20 cellular contexts compared by ENCODE assay signal in the genomic region with DNA sequence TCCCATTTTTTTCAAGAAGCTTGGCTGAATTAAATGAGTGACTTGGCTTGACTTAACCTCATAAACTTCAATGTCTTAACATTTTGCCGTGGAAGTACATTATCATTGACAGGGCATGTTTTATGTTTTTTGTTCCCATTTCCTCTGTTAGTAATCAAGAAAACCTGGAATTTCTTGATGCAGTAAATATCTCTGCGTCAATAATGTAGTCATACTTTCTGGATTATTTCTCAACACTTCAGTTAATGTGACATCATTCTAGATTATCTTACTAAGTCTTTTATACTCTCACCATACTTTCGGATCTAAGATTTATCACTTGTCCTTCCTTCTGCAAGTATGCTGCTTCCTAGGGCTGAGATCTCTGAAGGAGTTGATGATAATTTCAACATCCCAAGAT. TPM values are rescaled to one million over a fixed set of nuclear protein-coding genes. Genes with fewer than 3 reads are reported as not detected.
DNase-seq lines count a peak whose midpoint lies in the region; ATAC-seq and TF ChIP-seq lines count a peak whose summit lies in the region.
"Had no signal": no experiment of that assay in that cellular context is flagged by ENCODE, and none has a peak within 500 bp of the region (broad histone marks: within the 10 kb centered on the region; RNA-seq: fewer than 3 reads in every experiment).

No MANE protein-coding gene starts in this region.

- H2BK120ac ChIP-seq in mesendoderm (ENCODE audit: low read depth, low read length) = no peak overlapping the region

- 63 to 64% methylated on average over 3 of the region's 3 CpGs for WGBS in heart right ventricle, 2 donors
- WGBS in mesendoderm (ENCODE audit: extremely low coverage, insufficient coverage, low lambda C conversion rate) = no CpG with 5 or more reads among the region's 3 CpGs

- H3K4me2 ChIP-seq in mesendoderm (ENCODE audit: low read length) = no peak overlapping the region
- H3K4me2 ChIP-seq: BLaER1 had no signal

- H3K27ac ChIP-seq in heart right ventricle (peak overlapping the region in 2 of 10 donors; percentile 2 to 23), rectal smooth muscle tissue (ENCODE audit: low read depth, low read length) (peak overlapping the region; percentile 21), mesendoderm (ENCODE audit: low read depth, low read length) (no peak overlapping the region)
- H3K27ac ChIP-seq: BLaER1 had no signal

- no peak for TF ChIP-seq CTCF in heart right ventricle (IDR thresholded peaks at IDR 0.05)
- TF ChIP-seq CTCF in fibroblast of pulmonary artery (IDR thresholded peaks at IDR 0.05; ENCODE audit: low read length, missing control alignments) = no peak

- H2BK5ac ChIP-seq in mesendoderm (ENCODE audit: low read length) = no peak overlapping the region

- H2BK15ac ChIP-seq in mesendoderm (replicated peaks; ENCODE audit: low read depth) = no peak overlapping the region

- no peak overlapping the region for H3K23ac ChIP-seq in mesendoderm (ENCODE audit: low read length)

- H3K56ac ChIP-seq in mesendoderm (ENCODE audit: low read length) = no peak overlapping the region

- no peak for DNase-seq in Right ventricle myocardium inferior (ENCODE audit: missing footprints)
- no peak for DNase-seq in heart right ventricle
- DNase-seq in fibroblast of pulmonary artery (ENCODE audit: low read depth) = peak; percentile 17
- no peak for DNase-seq in AG20443 (ENCODE audit: low spot score)
- no peak for DNase-seq in mesendoderm
- DNase-seq in amygdala (lab: John Stamatoyannopoulos, UW) = no peak
- DNase-seq: 8988T; CD4-positive, CD25-positive, alpha-beta regulatory T cell; Kasumi-1; MV-4-11; NCI-H1105; NCI-H1436 treated with DMSO at 0.1 percent for 48 hours; NCI-H187 treated with DMSO at 0.1 percent for 48 hours; NCI-H524; NCI-H748 treated with DMSO at 0.1 percent for 48 hours had no signal

- no peaks in the 10 kb centered on the region for H3K79me1 ChIP-seq in mesendoderm (ENCODE audit: low read length)

- H4K5ac ChIP-seq in mesendoderm (ENCODE audit: low read length) = no peak overlapping the region

- H3K18ac ChIP-seq in mesendoderm (ENCODE audit: low read length) = no peak overlapping the region

- intact Hi-C loops in Right ventricle myocardium inferior (cut with DNase I) = no loop called here
- intact Hi-C loops in heart right ventricle (cut with DNase I) = no loop called here

- no peak overlapping the region for H3K4ac ChIP-seq in mesendoderm (ENCODE audit: low read depth, low read length)

- H3K36me3 ChIP-seq in heart right ventricle (no peaks in the 10 kb centered on the region), rectal smooth muscle tissue (ENCODE audit: control insufficient read depth, insufficient read depth, low read length) (no peaks in the 10 kb centered on the region), mesendoderm (ENCODE audit: control insufficient read depth, insufficient read depth, low read length) (no peaks in the 10 kb centered on the region)
- H3K36me3 ChIP-seq: BLaER1 had no signal

- ATAC-seq in Right ventricle myocardium inferior (peak; percentile 31), heart right ventricle (no peak), GM18517 (IDR thresholded peaks at IDR 0.05; ENCODE audit: unreplicated experiment) (no peak)
- ATAC-seq: K562 had no signal

- no peak overlapping the region for H4K8ac ChIP-seq in mesendoderm (ENCODE audit: low read depth, low read length)

- H2AK5ac ChIP-seq in mesendoderm (ENCODE audit: low read length) = no peak overlapping the region

- H3K27me3 ChIP-seq in heart right ventricle = no peaks in the 10 kb centered on the region
- no peaks in the 10 kb centered on the region for H3K27me3 ChIP-seq in rectal smooth muscle tissue (ENCODE audit: control insufficient read depth, insufficient read depth, low read length)
- H3K27me3 ChIP-seq in mesendoderm (ENCODE audit: insufficient read depth, low read length, poor library complexity) = no peaks in the 10 kb centered on the region
- H3K27me3 ChIP-seq: BLaER1 had no signal

- H3K79me2 ChIP-seq in mesendoderm (ENCODE audit: control insufficient read depth, insufficient read depth, low read length) = no peaks in the 10 kb centered on the region

- no peak overlapping the region for H3K9ac ChIP-seq in rectal smooth muscle tissue (ENCODE audit: low read length)
- H3K9ac ChIP-seq in mesendoderm (ENCODE audit: low read length) = no peak overlapping the region
- H3K9ac ChIP-seq: BLaER1 had no signal

- H3K4me1 ChIP-seq in heart right ventricle = peaks cover 0 to 16% (median 0%) of the 10 kb centered on the region in 9 donors
- H3K4me1 ChIP-seq in rectal smooth muscle tissue (ENCODE audit: control insufficient read depth, insufficient read depth, low read length) = peaks cover 8% of the 10 kb centered on the region
- peaks cover 2% of the 10 kb centered on the region for H3K4me1 ChIP-seq in mesendoderm (ENCODE audit: control insufficient read depth, low read depth, low read length)
- H3K4me1 ChIP-seq: BLaER1 had no signal

- H3K9me3 ChIP-seq in heart right ventricle = no peaks in the 10 kb centered on the region
- H3K9me3 ChIP-seq: BLaER1 had no signal

- H3K4me3 ChIP-seq in heart right ventricle = no peak overlapping the region
- no peak overlapping the region for H3K4me3 ChIP-seq in fibroblast of pulmonary artery (replicated peaks; ENCODE audit: low read depth, low read length)
- H3K4me3 ChIP-seq in rectal smooth muscle tissue (ENCODE audit: low read length) = no peak overlapping the region
- no peak overlapping the region for H3K4me3 ChIP-seq in mesendoderm (ENCODE audit: low read length)
- H3K4me3 ChIP-seq: BLaER1, K562 had no signal

RNA-seq across cellular contexts. Expression of gene PGR, which starts 58.6 kb away (rescaled TPM):
- 6.6 TPM for total RNA-seq in Right ventricle myocardium inferior
- total RNA-seq in heart right ventricle = 10 to 100 TPM in 6 of 10 donors, 1 to 10 TPM in 4; 6.9 to 16.3 (median 10.9) TPM
- 1 to 10 TPM; 1.1 to 1.2 TPM for polyA plus RNA-seq in heart right ventricle
- polyA plus RNA-seq in mesendoderm (2013, experiment 1 of 2) = 0.03 TPM
- 0.03 TPM for polyA plus RNA-seq in mesendoderm (2013, experiment 2 of 2)
- total RNA-seq: CD4-positive, CD25-positive, alpha-beta regulatory T cell; MCF 10A had no signal
- polyA plus RNA-seq: CD4-positive, CD25-positive, alpha-beta regulatory T cell had no signal
